ENCODE assay signal across 17 cellular contexts in the genomic region with DNA sequence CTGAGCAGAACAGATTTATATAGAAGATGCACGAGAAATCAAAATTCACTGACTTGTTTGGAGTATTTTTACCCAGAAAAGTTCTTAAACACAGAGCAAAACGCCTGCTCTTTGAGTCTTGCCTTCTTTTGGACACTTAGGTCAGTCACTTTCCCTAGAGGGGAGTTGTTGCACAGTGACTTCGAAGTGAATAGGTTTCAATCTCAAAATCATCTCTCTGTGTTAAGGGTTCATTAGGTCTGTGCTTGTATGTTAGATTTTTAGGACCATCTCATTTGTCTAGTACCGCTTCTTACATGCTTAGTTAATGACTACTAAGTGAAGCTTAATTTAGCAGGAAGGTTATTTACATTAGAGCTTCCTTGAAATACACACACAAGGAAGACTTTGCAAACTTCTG. TPM values are rescaled to one million over a fixed set of nuclear protein-coding genes. Genes with fewer than 3 reads are reported as not detected.
DNase-seq lines count a peak whose midpoint lies in the region; ATAC-seq and TF ChIP-seq lines count a peak whose summit lies in the region.
"Had no signal": no experiment of that assay in that cellular context is flagged by ENCODE, and none has a peak within 500 bp of the region (broad histone marks: within the 10 kb centered on the region; RNA-seq: fewer than 3 reads in every experiment).

No MANE protein-coding gene starts in this region.

- TF ChIP-seq CTCF in Peyer's patch (IDR thresholded peaks at IDR 0.05) (no peak), foreskin fibroblast (IDR thresholded peaks at IDR 0.05; ENCODE audit: low read depth, low read length) (no peak), retinal pigment epithelial cell (conservative IDR thresholded peaks at IDR 0.05; ENCODE audit: low read depth, low read length) (no peak)

- POLR2A ChIA-PET in naive thymus-derived CD8-positive, alpha-beta T cell (lab: Charles Lee): no interaction called here

- H3K9me3 Mint-ChIP-seq in naive thymus-derived CD8-positive, alpha-beta T cell: no peaks in the 10 kb centered on the region
- H3K9me3 Mint-ChIP-seq: nephron progenitor cell had no signal

- H3K27ac ChIP-seq in Peyer's patch: peak overlapping the region in 3 of 4 donors; percentile 54 to 78 (median 61)

- H3K4me1 ChIP-seq in Peyer's patch: peaks cover 0 to 30% (median 0%) of the 10 kb centered on the region in 4 donors

- H3K27me3 Mint-ChIP-seq in naive thymus-derived CD8-positive, alpha-beta T cell: peaks cover 6 to 47% (median 16%) of the 10 kb centered on the region in 5 donors

- no peak overlapping the region for H3K27ac Mint-ChIP-seq in naive thymus-derived CD8-positive, alpha-beta T cell
- H3K27ac Mint-ChIP-seq: nephron progenitor cell had no signal

- no peaks in the 10 kb centered on the region for H3K9me3 ChIP-seq in Peyer's patch

- ATAC-seq in naive thymus-derived CD8-positive, alpha-beta T cell: no peak
- ATAC-seq in HG03025 (IDR thresholded peaks at IDR 0.05; ENCODE audit: low FRiP score, unreplicated experiment) (no peak), GM19023 (IDR thresholded peaks at IDR 0.05; ENCODE audit: unreplicated experiment) (no peak)
- ATAC-seq: esophagus mucosa, GM12878 had no signal

- H3K4me3 ChIP-seq in Peyer's patch (peak overlapping the region in 3 of 4 donors; percentile 22 to 55 (median 52)), foreskin fibroblast (ENCODE audit: low read depth in 1 of 2, low read length in 2 of 2) (peak overlapping the region; percentile 44 to 72), retinal pigment epithelial cell (ENCODE audit: low read length) (peak overlapping the region; percentile 36)
- H3K4me3 ChIP-seq: GM12878 had no signal

- TF ChIP-seq POLR2A in Peyer's patch (IDR thresholded peaks at IDR 0.05): no peak

- H3K36me3 Mint-ChIP-seq in naive thymus-derived CD8-positive, alpha-beta T cell: no peaks in the 10 kb centered on the region

- in situ Hi-C loops in ACHN (cut with HindIII; ENCODE audit: low pct_ligation_motif_present, low pct_unique_long_range_greater_than_20kb, low sequenced_read_pairs): no loop called here

- H3K27me3 ChIP-seq in Peyer's patch: no peaks in the 10 kb centered on the region

- H3K4me1 Mint-ChIP-seq in naive thymus-derived CD8-positive, alpha-beta T cell: peaks cover 0 to 27% (median 15%) of the 10 kb centered on the region in 4 donors
- H3K4me1 Mint-ChIP-seq: nephron progenitor cell had no signal

- DNase-seq in ACHN (peak; percentile 41), Peyer's patch (no peak), foreskin fibroblast (peak in 1 of 2 donors; percentile 31), retinal pigment epithelial cell (ENCODE audit: low read depth) (no peak)
- DNase-seq in naive thymus-derived CD8-positive, alpha-beta T cell: no peak
- no peak for DNase-seq in stimulated activated CD4-positive, alpha-beta T cell treated with anti-CD3 and anti-CD28 coated beads, Interleukin-4, amount 100 ng/mL, for 24 hours
- DNase-seq: activated naive CD4-positive, alpha-beta T cell; central memory CD4-positive, alpha-beta T cell; DMS79 treated with DMSO at 0.1 percent for 48 hours; NCI-H446 treated with DMSO at 0.1 percent for 48 hours; nephron progenitor cell; T-helper 9 cell had no signal

- H3K36me3 ChIP-seq in Peyer's patch: no peaks in the 10 kb centered on the region

- no peak overlapping the region for H3K4me3 Mint-ChIP-seq in naive thymus-derived CD8-positive, alpha-beta T cell
- H3K4me3 Mint-ChIP-seq: nephron progenitor cell had no signal

RNA-seq across cellular contexts. Expression of a gene that starts 1.8 kb away (rescaled TPM):
- 100 to 1,000 TPM; 184 to 561 (median 251) TPM for total RNA-seq in Peyer's patch
- under 1 TPM; 0.23 to 0.30 TPM for total RNA-seq in naive thymus-derived CD8-positive, alpha-beta T cell
- under 1 TPM in 1 of 3 donors, not detected in 2; 0.11 TPM for polyA plus RNA-seq in naive thymus-derived CD8-positive, alpha-beta T cell
- total RNA-seq: activated CD8-positive, alpha-beta memory T cell treated with anti-CD3 and anti-CD28 coated beads for 36 hours had no signal

Comparison
In these comparisons a context has a peak if more than half of its experiments do, and no peak if none do; other contexts are left out.
1. RNA of a gene that starts 1.8 kb away (total RNA-seq): 184 to 561 TPM in Peyer's patch; 0.23 to 0.30 TPM in naive thymus-derived CD8-positive, alpha-beta T cell; every median in the first group is over 100 times any median in the second.
2. Peak in every context shown above with its lines, with median percentiles within 50 percentile points of each other: H3K4me3 ChIP-seq.